Comparison of ENCODE assay signal across 9 cellular contexts in genomic region chr10:80500572-80501380, GRCh38. TPM values are rescaled to one million over a fixed set of nuclear protein-coding genes. Genes with fewer than 3 reads are reported as not detected.
DNase-seq lines count a peak whose midpoint lies in the region; ATAC-seq and TF ChIP-seq lines count a peak whose summit lies in the region.
"Had no signal": no experiment of that assay in that cellular context is flagged by ENCODE, and none has a peak within 500 bp of the region (broad histone marks: within the 10 kb centered on the region; RNA-seq: fewer than 3 reads in every experiment).

No MANE protein-coding gene starts in this region.

- H3K9ac ChIP-seq in mesenchymal stem cell (ENCODE audit: low read length): peak overlapping the region; percentile 55

- no peak overlapping the region for H2AFZ ChIP-seq in mesenchymal stem cell (ENCODE audit: low read depth, low read length)

- H3K9me3 ChIP-seq in body of pancreas: no peaks in the 10 kb centered on the region
- no peaks in the 10 kb centered on the region for H3K9me3 ChIP-seq in mesenchymal stem cell (ENCODE audit: control insufficient read depth, low read length)

- H3K36me3 ChIP-seq in body of pancreas (replicated peaks in 1 of 2; ENCODE audit: insufficient read depth in 1 of 2, low read depth in 2 of 2) (no peaks in the 10 kb centered on the region), mesenchymal stem cell (ENCODE audit: control insufficient read depth in 1 of 2, insufficient read depth in 2 of 2, low read depth in 1 of 2, low read length in 2 of 2) (peaks cover 10 to 30% of the 10 kb centered on the region in 2 experiments)

- no peaks in the 10 kb centered on the region for H3K79me1 ChIP-seq in mesenchymal stem cell (replicated peaks; ENCODE audit: low read length, poor library complexity, severe bottlenecking)

- no peak for TF ChIP-seq POLR2A in body of pancreas (IDR thresholded peaks at IDR 0.05)

- H2BK12ac ChIP-seq in mesenchymal stem cell (ENCODE audit: low read length in 2 of 2): peak overlapping the region; percentile 33 to 45

- no peak overlapping the region for H3K14ac ChIP-seq in mesenchymal stem cell (ENCODE audit: low read length in 2 of 2)

- WGBS in body of pancreas, 2 donors: 83 to 90% methylated on average over 14 of the region's 14 CpGs
- 91% methylated on average over 11 of the region's 14 CpGs for WGBS in mesenchymal stem cell

- H3K23ac ChIP-seq in mesenchymal stem cell (ENCODE audit: low read length in 2 of 2): no peak overlapping the region

- no peak overlapping the region for H2BK120ac ChIP-seq in mesenchymal stem cell (ENCODE audit: low read depth, low read length)

- H3K4me1 ChIP-seq in body of pancreas (peaks cover 84% of the 10 kb centered on the region), mesenchymal stem cell (ENCODE audit: control insufficient read depth, insufficient read depth, low read depth, low read length) (peaks cover 71% of the 10 kb centered on the region)

- no peak overlapping the region for H3K4me2 ChIP-seq in mesenchymal stem cell (ENCODE audit: low read length, poor library complexity, severe bottlenecking)

- H3K4me3 ChIP-seq in body of pancreas: no peak overlapping the region
- peak overlapping the region in 1 of 2 experiments; percentile 11 for H3K4me3 ChIP-seq in mesenchymal stem cell (ENCODE audit: insufficient read depth in 1 of 2, low read depth in 1 of 2, low read length in 2 of 2)

- intact Hi-C loops in body of pancreas (cut with DNase I): no loop called here

- peak overlapping the region; percentile 2 for H2AK5ac ChIP-seq in mesenchymal stem cell (ENCODE audit: low read length, severe bottlenecking)

- no peak overlapping the region for H4K91ac ChIP-seq in mesenchymal stem cell (ENCODE audit: low read length)

- H4K8ac ChIP-seq in mesenchymal stem cell (ENCODE audit: low read length): peak overlapping the region; percentile 51

- TF ChIP-seq CTCF in body of pancreas (IDR thresholded peaks at IDR 0.05): no peak

- peak overlapping the region; percentile 60 for H2BK15ac ChIP-seq in mesenchymal stem cell (ENCODE audit: low read depth, poor library complexity, severe bottlenecking)

- H3K27me3 ChIP-seq in body of pancreas (no peaks in the 10 kb centered on the region), mesenchymal stem cell (ENCODE audit: control insufficient read depth in 1 of 2, insufficient read depth in 1 of 2, low read length in 2 of 2) (no peaks in the 10 kb centered on the region)

- peak; percentile 13 for DNase-seq in DMS 273 (lab: John Stamatoyannopoulos, UW; ENCODE audit: unreplicated experiment)
- no peak for DNase-seq in DMS 273 treated with DMSO at 0.1 percent for 48 hours (lab: John Stamatoyannopoulos, UW)
- DNase-seq in body of pancreas: peak in 2 of 4 donors; percentile 26 to 47
- DNase-seq in mesenchymal stem cell: no peak
- DNase-seq in hepatic stellate cell (ENCODE audit: low spot score): no peak
- no peak for DNase-seq in NCI-H1105 treated with DMSO at 0.1 percent for 48 hours (lab: John Stamatoyannopoulos, UW)
- DNase-seq in NAMALWA (ENCODE audit: low spot score): no peak

- peak overlapping the region; percentile 55 to 75 for H3K18ac ChIP-seq in mesenchymal stem cell (ENCODE audit: low read depth in 1 of 2, low read length in 2 of 2)

- H3K27ac ChIP-seq in body of pancreas (peak overlapping the region in 3 of 4 donors; percentile 85 to 87 (median 86)), mesenchymal stem cell (ENCODE audit: low read length, poor library complexity, severe bottlenecking) (peak overlapping the region; percentile 99)
- H3K27ac ChIP-seq: 22Rv1 had no signal

- peak; percentile 66 for ATAC-seq in HG03442 (IDR thresholded peaks at IDR 0.05; ENCODE audit: unreplicated experiment)
- ATAC-seq in body of pancreas: no peak

- H3K4ac ChIP-seq in mesenchymal stem cell (ENCODE audit: low read depth in 1 of 2, low read length in 2 of 2): peak overlapping the region; percentile 57 to 71

- H2BK5ac ChIP-seq in mesenchymal stem cell (ENCODE audit: low read depth, low read length, poor library complexity, severe bottlenecking): no peak overlapping the region

RNA-seq across cellular contexts. Expression of gene SH2D4B, which starts 36.9 kb away (rescaled TPM):
- total RNA-seq in body of pancreas: under 1 TPM in 1 of 2 donors, not detected in 1; 0.33 TPM
- polyA plus RNA-seq in mesenchymal stem cell (2013, experiment 1 of 2): not detected
- 0.01 TPM for polyA plus RNA-seq in mesenchymal stem cell (2013, experiment 2 of 2)

RNA-seq across cellular contexts. Expression of gene TSPAN14, which starts 46.7 kb away (rescaled TPM):
- total RNA-seq in body of pancreas: 10 to 100 TPM; 22.3 to 63.0 TPM
- polyA plus RNA-seq in mesenchymal stem cell (2013, experiment 1 of 2): 42.9 TPM
- 44.5 TPM for polyA plus RNA-seq in mesenchymal stem cell (2013, experiment 2 of 2)
